Comparison of ENCODE assay signal across 30 cellular contexts in genomic region chr5:9690751-9691150, GRCh38.
"Had no signal": no experiment of that assay in that cellular context is flagged by ENCODE, and none has a peak within 500 bp of the region (broad histone marks: within the 10 kb centered on the region; RNA-seq: fewer than 3 reads in every experiment).

No MANE protein-coding gene starts in this region.

- H3K9me3 Mint-ChIP-seq: activated CD4-positive, alpha-beta memory T cell treated with anti-CD3 and anti-CD28 coated beads for 36 hours; activated CD4-positive, alpha-beta T cell treated with anti-CD3 and anti-CD28 coated beads, Interleukin-2, amount 10 ng/mL, durations not matched to agents 24 days and 14 days; activated naive CD4-positive, alpha-beta T cell treated with anti-CD3 and anti-CD28 coated beads, Interleukin-2, amount 50 U/mL, for 72 hours; activated naive CD8-positive, alpha-beta T cell treated with anti-CD3 and anti-CD28 coated beads, Interleukin-2, amount 10 ng/mL, durations not matched to agents 7 days and 5 days had no signal

- DNase-seq: activated CD4-positive, alpha-beta memory T cell treated with anti-CD3 and anti-CD28 coated beads for 36 hours; activated CD4-positive, alpha-beta T cell treated with anti-CD3 and anti-CD28 coated beads for 36 hours; activated CD4-positive, alpha-beta T cell treated with anti-CD3 and anti-CD28 coated beads, Interleukin-2, amount 10 ng/mL, durations not matched to agents 24 days and 14 days; activated CD4-positive, CD25-positive, alpha-beta regulatory T cell; activated CD4-positive, CD25-positive, alpha-beta regulatory T cell treated with anti-CD3 and anti-CD28 coated beads, Interleukin-2, amount 50 U/mL, for 72 hours; activated CD8-positive, alpha-beta memory T cell treated with anti-CD3 and anti-CD28 coated beads, Interleukin-2, amount 10 ng/mL, durations not matched to agents 7 days and 5 days; activated CD8-positive, alpha-beta memory T cell treated with anti-CD3 and anti-CD28 coated beads, Interleukin-2, amount 50 U/mL, for 4 hours; activated CD8-positive, alpha-beta T cell treated with anti-CD3 and anti-CD28 coated beads, Interleukin-2, amount 10 ng/mL, durations not matched to agents 7 days and 5 days; activated gamma-delta T cell; activated naive CD4-positive, alpha-beta T cell; activated naive CD4-positive, alpha-beta T cell treated with anti-CD3 and anti-CD28 coated beads, Interleukin-2, amount 10 ng/mL, durations not matched to agents 7 days and 5 days; activated naive CD8-positive, alpha-beta T cell treated with anti-CD3 and anti-CD28 coated beads, Interleukin-2, amount 10 ng/mL, durations not matched to agents 7 days and 5 days; activated T-cell treated with anti-CD3 and anti-CD28 coated beads, Interleukin-2, amount 50 U/mL, for 1 hour; activated T-cell treated with anti-CD3 and anti-CD28 coated beads, Interleukin-2, amount 50 U/mL, for 48 hours; central memory CD4-positive, alpha-beta T cell; cerebellar nuclear complex; colonic mucosa; effector CD8-positive, alpha-beta T cell; esophagus squamous epithelium; heart right ventricle; T-helper 1 cell; T-helper 17 cell; T1000 had no signal

- H3K27me3 Mint-ChIP-seq: activated CD4-positive, alpha-beta memory T cell treated with anti-CD3 and anti-CD28 coated beads for 36 hours; activated CD4-positive, alpha-beta T cell treated with anti-CD3 and anti-CD28 coated beads for 36 hours; activated CD4-positive, alpha-beta T cell treated with anti-CD3 and anti-CD28 coated beads, Interleukin-2, amount 10 ng/mL, durations not matched to agents 24 days and 14 days; activated CD8-positive, alpha-beta memory T cell treated with anti-CD3 and anti-CD28 coated beads, Interleukin-2, amount 10 ng/mL, durations not matched to agents 7 days and 5 days; activated naive CD4-positive, alpha-beta T cell treated with anti-CD3 and anti-CD28 coated beads, Interleukin-2, amount 10 ng/mL, durations not matched to agents 7 days and 5 days; activated naive CD8-positive, alpha-beta T cell treated with anti-CD3 and anti-CD28 coated beads, Interleukin-2, amount 10 ng/mL, durations not matched to agents 7 days and 5 days; T-helper 17 cell had no signal

- H3K4me1 ChIP-seq: ascending aorta, breast epithelium, colonic mucosa, esophagus squamous epithelium had no signal

- ATAC-seq: activated CD4-positive, alpha-beta T cell treated with anti-CD3 and anti-CD28 coated beads for 36 hours; activated CD8-positive, alpha-beta memory T cell treated with anti-CD3 and anti-CD28 coated beads, Interleukin-2, amount 10 ng/mL, durations not matched to agents 7 days and 5 days; activated CD8-positive, alpha-beta T cell treated with anti-CD3 and anti-CD28 coated beads, Interleukin-2, amount 10 ng/mL, durations not matched to agents 7 days and 5 days; activated naive CD4-positive, alpha-beta T cell treated with anti-CD3 and anti-CD28 coated beads, Interleukin-2, amount 50 U/mL, for 72 hours; heart right ventricle; T-helper 17 cell had no signal

- H3K36me3 Mint-ChIP-seq: activated CD4-positive, alpha-beta memory T cell treated with anti-CD3 and anti-CD28 coated beads for 36 hours; activated CD8-positive, alpha-beta memory T cell treated with anti-CD3 and anti-CD28 coated beads, Interleukin-2, amount 10 ng/mL, durations not matched to agents 7 days and 5 days; activated naive CD4-positive, alpha-beta T cell treated with anti-CD3 and anti-CD28 coated beads, Interleukin-2, amount 10 ng/mL, durations not matched to agents 7 days and 5 days; activated naive CD4-positive, alpha-beta T cell treated with anti-CD3 and anti-CD28 coated beads, Interleukin-2, amount 50 U/mL, for 72 hours; activated naive CD8-positive, alpha-beta T cell treated with anti-CD3 and anti-CD28 coated beads, Interleukin-2, amount 10 ng/mL, durations not matched to agents 7 days and 5 days; brain had no signal

- H3K27me3 ChIP-seq: ascending aorta, breast epithelium, cardiac muscle cell, colonic mucosa, esophagus squamous epithelium, heart right ventricle had no signal

- H3K36me3 ChIP-seq: ascending aorta, breast epithelium, cardiac muscle cell, colonic mucosa, esophagus squamous epithelium, heart right ventricle had no signal

- H3K27ac ChIP-seq: ascending aorta, breast epithelium, cardiac muscle cell, colonic mucosa, epithelial cell of prostate, esophagus squamous epithelium, heart right ventricle had no signal

- H3K4me1 Mint-ChIP-seq: activated CD4-positive, alpha-beta T cell treated with anti-CD3 and anti-CD28 coated beads for 36 hours; activated CD4-positive, alpha-beta T cell treated with anti-CD3 and anti-CD28 coated beads, Interleukin-2, amount 10 ng/mL, durations not matched to agents 24 days and 14 days; activated CD8-positive, alpha-beta memory T cell treated with anti-CD3 and anti-CD28 coated beads, Interleukin-2, amount 10 ng/mL, durations not matched to agents 7 days and 5 days; activated naive CD4-positive, alpha-beta T cell treated with anti-CD3 and anti-CD28 coated beads, Interleukin-2, amount 10 ng/mL, durations not matched to agents 7 days and 5 days; activated naive CD8-positive, alpha-beta T cell treated with anti-CD3 and anti-CD28 coated beads, Interleukin-2, amount 10 ng/mL, durations not matched to agents 7 days and 5 days; T-helper 17 cell had no signal

- H3K4me3 ChIP-seq: ascending aorta, breast epithelium, cardiac muscle cell, colonic mucosa, esophagus squamous epithelium, heart right ventricle had no signal

- H3K27ac Mint-ChIP-seq: activated CD4-positive, alpha-beta memory T cell treated with anti-CD3 and anti-CD28 coated beads for 36 hours; activated CD4-positive, alpha-beta T cell treated with anti-CD3 and anti-CD28 coated beads for 36 hours; activated CD4-positive, alpha-beta T cell treated with anti-CD3 and anti-CD28 coated beads, Interleukin-2, amount 10 ng/mL, durations not matched to agents 24 days and 14 days; activated CD8-positive, alpha-beta memory T cell treated with anti-CD3 and anti-CD28 coated beads, Interleukin-2, amount 10 ng/mL, durations not matched to agents 7 days and 5 days; activated CD8-positive, alpha-beta T cell treated with anti-CD3 and anti-CD28 coated beads, Interleukin-2, amount 10 ng/mL, durations not matched to agents 7 days and 5 days; activated naive CD4-positive, alpha-beta T cell treated with anti-CD3 and anti-CD28 coated beads, Interleukin-2, amount 10 ng/mL, durations not matched to agents 7 days and 5 days; activated naive CD4-positive, alpha-beta T cell treated with anti-CD3 and anti-CD28 coated beads, Interleukin-2, amount 50 U/mL, for 72 hours; activated naive CD8-positive, alpha-beta T cell treated with anti-CD3 and anti-CD28 coated beads, Interleukin-2, amount 10 ng/mL, durations not matched to agents 7 days and 5 days; brain; T-helper 17 cell; T-helper 2 cell treated with Interferon-gamma antibody and Interleukin-4, amounts not matched to agents 5 μg/mL and 100 μg/mL, for 36 hours had no signal

- H3K4me3 Mint-ChIP-seq: activated CD4-positive, alpha-beta memory T cell treated with anti-CD3 and anti-CD28 coated beads for 36 hours; activated CD4-positive, alpha-beta T cell treated with anti-CD3 and anti-CD28 coated beads for 36 hours; activated CD4-positive, alpha-beta T cell treated with anti-CD3 and anti-CD28 coated beads, Interleukin-2, amount 10 ng/mL, durations not matched to agents 24 days and 14 days; activated CD8-positive, alpha-beta memory T cell treated with anti-CD3 and anti-CD28 coated beads, Interleukin-2, amount 10 ng/mL, durations not matched to agents 7 days and 5 days; activated CD8-positive, alpha-beta T cell treated with anti-CD3 and anti-CD28 coated beads, Interleukin-2, amount 10 ng/mL, durations not matched to agents 7 days and 5 days; activated naive CD4-positive, alpha-beta T cell treated with anti-CD3 and anti-CD28 coated beads, Interleukin-2, amount 10 ng/mL, durations not matched to agents 7 days and 5 days; activated naive CD8-positive, alpha-beta T cell treated with anti-CD3 and anti-CD28 coated beads, Interleukin-2, amount 10 ng/mL, durations not matched to agents 7 days and 5 days; brain; T-helper 17 cell; T-helper 2 cell treated with Interferon-gamma antibody and Interleukin-4, amounts not matched to agents 5 μg/mL and 100 μg/mL, for 36 hours had no signal
